In the genomic region with DNA sequence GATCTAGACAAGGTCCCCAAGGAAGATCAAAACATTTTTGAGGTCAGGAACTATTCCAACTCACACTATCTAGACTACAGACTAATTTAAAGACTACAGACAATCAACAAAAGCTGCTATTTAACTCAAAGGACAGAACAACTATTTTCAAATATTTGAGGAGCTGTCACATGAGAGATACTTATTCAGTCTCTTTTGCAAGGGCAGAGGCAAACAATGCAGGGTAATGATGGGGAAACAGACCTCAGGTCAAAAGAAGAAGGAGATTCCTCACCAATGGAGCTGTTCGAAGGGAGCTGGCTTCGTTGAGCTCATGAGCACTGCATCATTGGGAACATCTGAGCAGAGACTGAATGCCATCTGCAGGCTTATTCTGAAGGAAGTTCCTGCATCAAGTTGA, we compare ENCODE assay signal across 23 cellular contexts.
DNase-seq lines count a peak whose midpoint lies in the region; ATAC-seq and TF ChIP-seq lines count a peak whose summit lies in the region.
"Had no signal": no experiment of that assay in that cellular context is flagged by ENCODE, and none has a peak within 500 bp of the region (broad histone marks: within the 10 kb centered on the region; RNA-seq: fewer than 3 reads in every experiment).

No MANE protein-coding gene starts in this region.

- intact Hi-C loops in MCF 10A (cut with micrococcal nuclease) (no loop called here), breast epithelium (cut with DNase I; ENCODE audit: low total_unique reads) (no loop called here)
- intact Hi-C loops in activated naive CD4-positive, alpha-beta T cell treated with anti-CD3 and anti-CD28 coated beads for 36 hours (cut with micrococcal nuclease) = no loop called here

- BruUV-seq in MCF 10A (replicated peaks; lab: Mats Ljungman, UMichigan) = no TSS peak

- no peaks in the 10 kb centered on the region for H3K27me3 Mint-ChIP-seq in MCF 10A (ENCODE audit: insufficient read depth, unreplicated experiment)
- H3K27me3 Mint-ChIP-seq in activated naive CD4-positive, alpha-beta T cell treated with anti-CD3 and anti-CD28 coated beads for 36 hours (ENCODE audit: low read depth) = peaks cover 7% of the 10 kb centered on the region

- peak overlapping the region in 1 of 2 donors; percentile 15 for H3K27ac ChIP-seq in breast epithelium
- H3K27ac ChIP-seq: 22Rv1, GM23248, PC-9, RWPE1 had no signal

- H3K9me3 ChIP-seq in breast epithelium (peaks cover 0 to 6% of the 10 kb centered on the region in 2 donors), adipocyte (ENCODE audit: control insufficient read depth, low read length) (peaks cover 4% of the 10 kb centered on the region)

- H3K4me1 Mint-ChIP-seq in MCF 10A (ENCODE audit: insufficient read depth, unreplicated experiment) = peaks cover 60% of the 10 kb centered on the region
- no peaks in the 10 kb centered on the region for H3K4me1 Mint-ChIP-seq in activated naive CD4-positive, alpha-beta T cell treated with anti-CD3 and anti-CD28 coated beads for 36 hours (ENCODE audit: low read depth)

- no peak for TF ChIP-seq POLR2A in breast epithelium (IDR thresholded peaks at IDR 0.05)

- H3K36me3 Mint-ChIP-seq in MCF 10A (ENCODE audit: insufficient read depth, unreplicated experiment) = peaks cover 5% of the 10 kb centered on the region
- no peaks in the 10 kb centered on the region for H3K36me3 Mint-ChIP-seq in activated naive CD4-positive, alpha-beta T cell treated with anti-CD3 and anti-CD28 coated beads for 36 hours (ENCODE audit: low read depth)

- no peaks in the 10 kb centered on the region for H3K27me3 ChIP-seq in breast epithelium
- H3K27me3 ChIP-seq in adipocyte (replicated peaks; ENCODE audit: control insufficient read depth, insufficient read depth, low read length) = no peaks in the 10 kb centered on the region

- POLR2A ChIA-PET in MCF 10A (lab: Yijun Ruan, JAX) = interaction anchor here (0.6 to 1.9 kb wide), 5 partner anchors 11 to 231 kb away, joined by 3 to 6 read pairs (median 3); no protein-coding TSS in a partner anchor

- H3K9ac ChIP-seq in adipocyte (ENCODE audit: low read length) = peak overlapping the region; percentile 35
- H3K9ac ChIP-seq: GM23248 had no signal

- H3K27ac Mint-ChIP-seq in MCF 10A (ENCODE audit: low read depth, unreplicated experiment) = peak overlapping the region; percentile 69
- no peak overlapping the region for H3K27ac Mint-ChIP-seq in activated naive CD4-positive, alpha-beta T cell treated with anti-CD3 and anti-CD28 coated beads for 36 hours

- no peaks in the 10 kb centered on the region for H3K4me1 ChIP-seq in breast epithelium
- H3K4me1 ChIP-seq in adipocyte (ENCODE audit: control insufficient read depth, insufficient read depth, low read length) = peaks cover 58% of the 10 kb centered on the region

- H3K9me3 Mint-ChIP-seq in MCF 10A (ENCODE audit: unreplicated experiment) = no peaks in the 10 kb centered on the region
- H3K9me3 Mint-ChIP-seq in activated naive CD4-positive, alpha-beta T cell treated with anti-CD3 and anti-CD28 coated beads for 36 hours = peaks cover 9% of the 10 kb centered on the region

- TF ChIP-seq CTCF in MCF 10A (IDR thresholded peaks at IDR 0.05; ENCODE audit: unreplicated experiment) (no peak), breast epithelium (IDR thresholded peaks at IDR 0.05) (no peak), fibroblast of pulmonary artery (IDR thresholded peaks at IDR 0.05; ENCODE audit: low read length, missing control alignments) (no peak)

- ATAC-seq in GM18861 (IDR thresholded peaks at IDR 0.05; ENCODE audit: unreplicated experiment) (no peak), HG02970 (IDR thresholded peaks at IDR 0.05; ENCODE audit: low FRiP score, unreplicated experiment) (no peak)
- ATAC-seq: HepG2, K562 had no signal

- DNase-seq in MCF 10A (ENCODE audit: unreplicated experiment) = no peak
- DNase-seq in breast epithelium (ENCODE audit: low spot score in 2 of 2) = no peak
- no peak for DNase-seq in adipocyte (ENCODE audit: low read depth)
- peak; percentile 33 for DNase-seq in fibroblast of pulmonary artery (ENCODE audit: low read depth)
- DNase-seq in activated naive CD4-positive, alpha-beta T cell treated with anti-CD3 and anti-CD28 coated beads for 36 hours = no peak
- DNase-seq: ACHN; DMS153; GM23248; H7; MM.1S; NCI-H2029; NCI-H446; NCI-H524 treated with DMSO at 0.1 percent for 48 hours; NCI-H82; NK-92 treated with Interleukin-12 subunit alpha and Interleukin-12 subunit beta, amount 100 ng/mL, for 24 hours; PC-9; SHP77 had no signal

- H3K36me3 ChIP-seq in breast epithelium (no peaks in the 10 kb centered on the region), adipocyte (ENCODE audit: control insufficient read depth, insufficient read depth, low read length, severe bottlenecking) (no peaks in the 10 kb centered on the region)

- CTCF ChIA-PET in MCF 10A (lab: Yijun Ruan, JAX) = interaction anchor here (0.7 to 1.4 kb wide), 4 partner anchors 11 to 806 kb away, joined by 3 read pairs; partner anchors contain the start of gene SECISBP2L
- CTCF ChIA-PET in activated naive CD4-positive, alpha-beta T cell treated with anti-CD3 and anti-CD28 coated beads for 36 hours (lab: Charles Lee) = interaction anchor here (0.7 kb wide), 1 partner anchor 161 kb away, joined by 3 read pairs; no protein-coding TSS in a partner anchor

- H3K4me3 Mint-ChIP-seq in MCF 10A (ENCODE audit: unreplicated experiment) = no peak overlapping the region
- no peak overlapping the region for H3K4me3 Mint-ChIP-seq in activated naive CD4-positive, alpha-beta T cell treated with anti-CD3 and anti-CD28 coated beads for 36 hours

- H3K4me3 ChIP-seq in breast epithelium = no peak overlapping the region
- no peak overlapping the region for H3K4me3 ChIP-seq in adipocyte (ENCODE audit: low read length)
- H3K4me3 ChIP-seq in fibroblast of pulmonary artery (replicated peaks; ENCODE audit: low read depth, low read length) = no peak overlapping the region
- H3K4me3 ChIP-seq: GM23248, K562, PC-9 had no signal
